In genomic region chr4:29079260-29079659, GRCh38 we compare ENCODE assay signal across 20 cellular contexts.
DNase-seq lines count a peak whose midpoint lies in the region; ATAC-seq and TF ChIP-seq lines count a peak whose summit lies in the region.
"Had no signal": no experiment of that assay in that cellular context is flagged by ENCODE, and none has a peak within 500 bp of the region (broad histone marks: within the 10 kb centered on the region; RNA-seq: fewer than 3 reads in every experiment).

No MANE protein-coding gene starts in this region.

- no peaks in the 10 kb centered on the region for H3K4me1 ChIP-seq in foreskin keratinocyte
- H3K4me1 ChIP-seq: Peyer's patch had no signal

- ATAC-seq in foreskin keratinocyte (no peak), HG03196 (IDR thresholded peaks at IDR 0.05; ENCODE audit: unreplicated experiment) (no peak)
- ATAC-seq: HepG2 had no signal

- TF ChIP-seq CTCF in LNCAP (IDR thresholded peaks at IDR 0.05) (peak; percentile 31; the same call in 1 of the 2 replicates), foreskin keratinocyte (conservative IDR thresholded peaks at IDR 0.05) (peak; percentile 22)

- H3K27ac ChIP-seq in foreskin keratinocyte = no peak overlapping the region
- H3K27ac ChIP-seq: Peyer's patch, SK-N-MC had no signal

- peak; percentile 9 for DNase-seq in H4 (ENCODE audit: low spot score)
- peak; percentile 2 for DNase-seq in RKO (ENCODE audit: low spot score)
- DNase-seq in foreskin keratinocyte = no peak
- no peak for DNase-seq in activated CD4-positive, alpha-beta T cell treated with anti-CD3 and anti-CD28 coated beads, Interleukin-2, amount 50 U/mL, for 48 hours
- DNase-seq in NCI-H82 (lab: John Stamatoyannopoulos, UW) = no peak
- DNase-seq: ACHN, C1 segment of cervical spinal cord, GDM1, KG1, NCI-H1048, NCI-H1436, NCI-H2029, NCI-H510A, NCI-H748 treated with DMSO at 0.1 percent for 48 hours, Peyer's patch, Right ventricle myocardium superior had no signal

- H3K27me3 ChIP-seq in foreskin keratinocyte = no peaks in the 10 kb centered on the region
- H3K27me3 ChIP-seq: Peyer's patch had no signal

Comparison
In these comparisons a context has a peak if more than half of its experiments do, and no peak if none do; other contexts are left out.
1. DNase-seq: peak in H4 (single experiment) and RKO (single experiment); none in foreskin keratinocyte (0 of 2), activated CD4-positive, alpha-beta T cell treated with anti-CD3 and anti-CD28 coated beads, Interleukin-2, amount 50 U/mL, for 48 hours (0 of 2) and NCI-H82 (single experiment).